ENCODE assay signal across 9 cellular contexts in the genomic region with DNA sequence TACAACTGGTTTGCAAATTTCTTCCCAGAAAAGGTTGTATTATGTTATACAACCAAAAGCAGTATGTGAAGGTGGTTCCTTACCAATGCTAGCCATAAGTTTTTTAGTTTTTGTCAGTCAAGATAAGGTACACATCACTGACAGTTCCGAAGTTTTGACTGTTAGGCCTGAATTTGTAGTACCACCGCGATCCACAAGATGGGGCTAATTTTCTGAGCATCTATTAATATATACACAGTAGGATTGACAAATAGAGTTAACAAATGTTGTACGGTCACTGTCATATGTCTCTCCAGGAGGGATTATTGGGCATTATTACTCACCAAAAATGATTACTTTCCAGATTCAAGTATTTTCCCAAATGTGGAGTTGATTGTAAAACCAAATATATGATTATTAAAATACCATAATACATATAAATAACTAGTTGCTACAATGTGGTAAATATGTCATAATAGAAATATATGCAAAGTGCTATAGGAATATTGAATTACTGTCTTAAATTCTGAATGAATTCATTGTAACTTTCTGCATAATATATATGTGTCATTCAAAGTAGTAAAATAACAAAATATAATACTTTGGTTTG. TPM values are rescaled to one million over a fixed set of nuclear protein-coding genes. Genes with fewer than 3 reads are reported as not detected.
DNase-seq lines count a peak whose midpoint lies in the region; ATAC-seq and TF ChIP-seq lines count a peak whose summit lies in the region.
"Had no signal": no experiment of that assay in that cellular context is flagged by ENCODE, and none has a peak within 500 bp of the region (broad histone marks: within the 10 kb centered on the region; RNA-seq: fewer than 3 reads in every experiment).

No MANE protein-coding gene starts in this region.

- intact Hi-C loops in activated B cell treated with CpG ODN at 0.5 μM for 24 hours (cut with micrococcal nuclease): loop anchor here (1.0 to 2.0 kb wide), 3 partner anchors 242 to 855 kb away; no protein-coding TSS in a partner anchor

- POLR2A ChIA-PET in activated B cell treated with CpG ODN at 0.5 μM for 24 hours (lab: Charles Lee): no interaction called here

- no CpG with 5 or more reads among the region's 4 CpGs for WGBS in mesenchymal stem cell

- H3K27me3 ChIP-seq in mesenchymal stem cell (ENCODE audit: control insufficient read depth in 1 of 2, insufficient read depth in 1 of 2, low read length in 2 of 2): no peaks in the 10 kb centered on the region

- H3K36me3 ChIP-seq in mesenchymal stem cell (ENCODE audit: control insufficient read depth in 1 of 2, insufficient read depth in 2 of 2, low read depth in 1 of 2, low read length in 2 of 2): peaks cover 0 to 14% of the 10 kb centered on the region in 2 experiments

- H3K18ac ChIP-seq in mesenchymal stem cell (ENCODE audit: low read depth in 1 of 2, low read length in 2 of 2): no peak overlapping the region

- no peak overlapping the region for H3K4me3 Mint-ChIP-seq in activated B cell treated with CpG ODN at 0.5 μM for 24 hours
- H3K4me3 Mint-ChIP-seq: stimulated activated naive CD8-positive, alpha-beta T cell treated with anti-CD3 and anti-CD28 coated beads, Interleukin-15, Interleukin-2, amounts not matched to agents 100 ng/mL and 50 ng/mL, for 24 hours had no signal

- H2BK5ac ChIP-seq in mesenchymal stem cell (ENCODE audit: low read depth, low read length, poor library complexity, severe bottlenecking): no peak overlapping the region

- no peak overlapping the region for H2AK5ac ChIP-seq in mesenchymal stem cell (ENCODE audit: low read length, severe bottlenecking)

- ATAC-seq in HG02798 (IDR thresholded peaks at IDR 0.05; ENCODE audit: poor library complexity, unreplicated experiment): peak; percentile 92
- peak; percentile 61 for ATAC-seq in activated B cell treated with CpG ODN at 0.5 μM for 24 hours (ENCODE audit: low read depth)
- ATAC-seq in stimulated activated naive CD8-positive, alpha-beta T cell treated with anti-CD3 and anti-CD28 coated beads, Interleukin-15, Interleukin-2, amounts not matched to agents 100 U/mL and 50 U/mL, for 24 hours: no peak

- H2BK15ac ChIP-seq in mesenchymal stem cell (ENCODE audit: low read depth, poor library complexity, severe bottlenecking): no peak overlapping the region

- no peak overlapping the region for H3K14ac ChIP-seq in mesenchymal stem cell (ENCODE audit: low read length in 2 of 2)

- no peak overlapping the region for H3K4me3 ChIP-seq in mesenchymal stem cell (ENCODE audit: insufficient read depth in 1 of 2, low read depth in 1 of 2, low read length in 2 of 2)

- no peak overlapping the region for H3K23ac ChIP-seq in mesenchymal stem cell (ENCODE audit: low read length in 2 of 2)

- no peaks in the 10 kb centered on the region for H3K4me1 ChIP-seq in mesenchymal stem cell (ENCODE audit: control insufficient read depth, insufficient read depth, low read depth, low read length)

- H3K79me1 ChIP-seq in mesenchymal stem cell (replicated peaks; ENCODE audit: low read length, poor library complexity, severe bottlenecking): no peaks in the 10 kb centered on the region

- no peak overlapping the region for H3K27ac Mint-ChIP-seq in activated B cell treated with CpG ODN at 0.5 μM for 24 hours
- H3K27ac Mint-ChIP-seq: stimulated activated naive CD8-positive, alpha-beta T cell treated with anti-CD3 and anti-CD28 coated beads, Interleukin-15, Interleukin-2, amounts not matched to agents 100 ng/mL and 50 ng/mL, for 24 hours had no signal

- H4K91ac ChIP-seq in mesenchymal stem cell (ENCODE audit: low read length): no peak overlapping the region

- no peaks in the 10 kb centered on the region for H3K4me1 Mint-ChIP-seq in activated B cell treated with CpG ODN at 0.5 μM for 24 hours

- H3K27ac ChIP-seq in mesenchymal stem cell (ENCODE audit: low read length, poor library complexity, severe bottlenecking): no peak overlapping the region

- H3K4me2 ChIP-seq in mesenchymal stem cell (ENCODE audit: low read length, poor library complexity, severe bottlenecking): no peak overlapping the region

- in situ Hi-C loops in GM13976 (cut with MboI; ENCODE audit: low sequenced_read_pairs, unreplicated experiment): loop anchor here (25.0 kb wide), 1 partner anchor 253 kb away; the partner anchor contains the start of gene EQTN

- H3K9me3 Mint-ChIP-seq in activated B cell treated with CpG ODN at 0.5 μM for 24 hours: no peaks in the 10 kb centered on the region
- H3K9me3 Mint-ChIP-seq: stimulated activated naive CD8-positive, alpha-beta T cell treated with anti-CD3 and anti-CD28 coated beads, Interleukin-15, Interleukin-2, amounts not matched to agents 100 ng/mL and 50 ng/mL, for 24 hours had no signal

- no peaks in the 10 kb centered on the region for H3K27me3 Mint-ChIP-seq in activated B cell treated with CpG ODN at 0.5 μM for 24 hours
- H3K27me3 Mint-ChIP-seq: stimulated activated naive CD8-positive, alpha-beta T cell treated with anti-CD3 and anti-CD28 coated beads, Interleukin-15, Interleukin-2, amounts not matched to agents 100 ng/mL and 50 ng/mL, for 24 hours had no signal

- no peak overlapping the region for H2BK120ac ChIP-seq in mesenchymal stem cell (ENCODE audit: low read depth, low read length)

- H2BK12ac ChIP-seq in mesenchymal stem cell (ENCODE audit: low read length in 2 of 2): no peak overlapping the region

- H3K4ac ChIP-seq in mesenchymal stem cell (ENCODE audit: low read depth in 1 of 2, low read length in 2 of 2): no peak overlapping the region

- H4K8ac ChIP-seq in mesenchymal stem cell (ENCODE audit: low read length): no peak overlapping the region

- DNase-seq in AG08396 (ENCODE audit: low spot score): peak; percentile 45
- DNase-seq in GM13976 (ENCODE audit: low spot score): peak; percentile 61
- peak; percentile 51 for DNase-seq in NCI-H146 (lab: John Stamatoyannopoulos, UW)
- no peak for DNase-seq in activated B cell treated with CpG ODN at 0.5 μM for 24 hours
- DNase-seq in effector CD4-positive, alpha-beta T cell: peak; percentile 24
- DNase-seq in mesenchymal stem cell: peak; percentile 69
- DNase-seq in stimulated activated naive CD8-positive, alpha-beta T cell treated with anti-CD3 and anti-CD28 coated beads, Interleukin-15, Interleukin-2, amounts not matched to agents 100 U/mL and 50 U/mL, for 24 hours: peak; percentile 65

- peak; percentile 59 for TF ChIP-seq CTCF in GM13976 (IDR thresholded peaks at IDR 0.05; ENCODE audit: borderline replicate concordance, control extremely low read depth, extremely low read depth, insufficient read depth, missing control alignments)
- peak; percentile 96 for TF ChIP-seq CTCF in activated B cell treated with CpG ODN at 0.5 μM for 24 hours (IDR thresholded peaks at IDR 0.05)

- no peaks in the 10 kb centered on the region for H3K9me3 ChIP-seq in mesenchymal stem cell (ENCODE audit: control insufficient read depth, low read length)

- H3K36me3 Mint-ChIP-seq in activated B cell treated with CpG ODN at 0.5 μM for 24 hours (ENCODE audit: low read depth): peaks cover 12% of the 10 kb centered on the region

- no peak overlapping the region for H3K9ac ChIP-seq in mesenchymal stem cell (ENCODE audit: low read length)

- H2AFZ ChIP-seq in mesenchymal stem cell (ENCODE audit: low read depth, low read length): no peak overlapping the region

- CTCF ChIA-PET in activated B cell treated with CpG ODN at 0.5 μM for 24 hours (lab: Charles Lee): no interaction called here

RNA-seq across cellular contexts. Expression of gene LRRC19, which starts 28.4 kb away (rescaled TPM):
- not detected in 2 replicates for total RNA-seq in activated B cell treated with CpG ODN at 0.5 μM for 24 hours
- not detected for polyA plus RNA-seq in mesenchymal stem cell (2013, experiment 1 of 2)
- polyA plus RNA-seq in mesenchymal stem cell (2013, experiment 2 of 2): not detected
